In the genomic region with DNA sequence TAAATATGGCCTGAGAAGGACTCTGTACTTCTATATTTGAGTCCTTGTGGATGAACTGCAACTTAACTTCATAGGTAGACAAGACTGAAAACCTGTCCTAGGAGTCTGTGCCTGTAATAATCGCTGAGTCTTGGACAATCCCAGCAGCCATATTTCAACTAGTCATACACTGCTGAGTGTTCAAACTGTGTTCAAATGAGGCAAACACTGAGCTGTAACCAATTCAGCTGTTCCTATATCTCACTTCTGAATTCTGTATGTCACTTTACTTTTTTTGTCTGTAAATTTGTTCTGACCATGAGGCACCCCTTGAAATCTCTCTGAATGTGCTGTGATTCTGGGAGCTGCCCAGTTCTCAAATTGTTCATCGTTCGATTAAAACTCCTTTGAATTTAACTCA, we compare ENCODE assay signal across 11 cellular contexts.
DNase-seq lines count a peak whose midpoint lies in the region; ATAC-seq and TF ChIP-seq lines count a peak whose summit lies in the region.
"Had no signal": no experiment of that assay in that cellular context is flagged by ENCODE, and none has a peak within 500 bp of the region (broad histone marks: within the 10 kb centered on the region; RNA-seq: fewer than 3 reads in every experiment).

No MANE protein-coding gene starts in this region.

- H3K4me1 ChIP-seq in adipocyte (ENCODE audit: control insufficient read depth, insufficient read depth, low read length) (peaks cover 16% of the 10 kb centered on the region), upper lobe of right lung (no peaks in the 10 kb centered on the region)

- H3K27me3 ChIP-seq in adipocyte (replicated peaks; ENCODE audit: control insufficient read depth, insufficient read depth, low read length) (no peaks in the 10 kb centered on the region), upper lobe of right lung (no peaks in the 10 kb centered on the region), brain microvascular endothelial cell (replicated peaks) (no peaks in the 10 kb centered on the region)

- H3K9ac ChIP-seq in adipocyte (ENCODE audit: low read length) = peak overlapping the region; percentile 26

- DNase-seq in LHCN-M2 (ENCODE audit: low read depth) = peak; percentile 58
- DNase-seq in adipocyte (ENCODE audit: low read depth) = peak; percentile 22
- DNase-seq in epithelial cell of esophagus (ENCODE audit: low read depth) = peak; percentile 16
- no peak for DNase-seq in upper lobe of right lung
- no peak for DNase-seq in brain microvascular endothelial cell
- DNase-seq in epidermal melanocyte (ENCODE audit: insufficient read length, low spot score) = no peak
- DNase-seq: CD8-positive, alpha-beta T cell; COR-L47; DMS153; DMS79 treated with DMSO at 0.1 percent for 48 hours had no signal

- TF ChIP-seq CTCF in epithelial cell of esophagus (IDR thresholded peaks at IDR 0.05; ENCODE audit: insufficient read depth, low read depth, low read length, missing control alignments) (no peak), upper lobe of right lung (IDR thresholded peaks at IDR 0.05) (no peak), brain microvascular endothelial cell (IDR thresholded peaks at IDR 0.05; ENCODE audit: low read depth, low read length, missing control alignments) (no peak)

- no peak for ATAC-seq in upper lobe of right lung
- no peak for ATAC-seq in HG03520 (IDR thresholded peaks at IDR 0.05; ENCODE audit: unreplicated experiment)
- ATAC-seq: CD8-positive, alpha-beta T cell had no signal

- H3K36me3 ChIP-seq in adipocyte (ENCODE audit: control insufficient read depth, insufficient read depth, low read length, severe bottlenecking) (no peaks in the 10 kb centered on the region), upper lobe of right lung (no peaks in the 10 kb centered on the region), brain microvascular endothelial cell (replicated peaks) (no peaks in the 10 kb centered on the region)

- in situ Hi-C loops in brain microvascular endothelial cell (cut with HindIII; ENCODE audit: low pct_ligation_motif_present, low sequenced_read_pairs) = no loop called here

- H3K9me3 ChIP-seq in adipocyte (ENCODE audit: control insufficient read depth, low read length) = no peaks in the 10 kb centered on the region
- H3K9me3 ChIP-seq in upper lobe of right lung = no peaks in the 10 kb centered on the region

- H3K27ac ChIP-seq in upper lobe of right lung (peak overlapping the region; percentile 8), brain microvascular endothelial cell (no peak overlapping the region)

- intact Hi-C loops in upper lobe of right lung (cut with DNase I) = no loop called here

- no peak overlapping the region for H3K4me3 ChIP-seq in adipocyte (ENCODE audit: low read length)
- H3K4me3 ChIP-seq in epithelial cell of esophagus (ENCODE audit: low read length) = no peak overlapping the region
- no peak overlapping the region for H3K4me3 ChIP-seq in upper lobe of right lung
- H3K4me3 ChIP-seq in brain microvascular endothelial cell (ENCODE audit: low read depth, low read length) = no peak overlapping the region

Comparison
In these comparisons a context has a peak if more than half of its experiments do, and no peak if none do; other contexts are left out.
1. DNase-seq: peak in LHCN-M2 (single experiment), adipocyte (single experiment) and epithelial cell of esophagus (single experiment); none in upper lobe of right lung (single experiment), brain microvascular endothelial cell (single experiment) and epidermal melanocyte (single experiment).